8 cellular contexts compared by ENCODE assay signal in genomic region chr2:2059199-2059598, GRCh38.
"Had no signal": no experiment of that assay in that cellular context is flagged by ENCODE, and none has a peak within 500 bp of the region (broad histone marks: within the 10 kb centered on the region; RNA-seq: fewer than 3 reads in every experiment).

No MANE protein-coding gene starts in this region.

- H3K4me1 ChIP-seq: HAP-1 had no signal

- DNase-seq: GM23248, GOT3, H7, H9, HCEC 1CT, HFFc6 had no signal

- H3K4me3 ChIP-seq: GM23248, GM23338, HAP-1 had no signal

- H3K27ac Mint-ChIP-seq: GM23338, H9, HFFc6 had no signal

- H3K27ac ChIP-seq: GM23248 had no signal

- H2AFZ ChIP-seq: GM23248, GM23338 had no signal

- H3K9ac ChIP-seq: GM23248 had no signal

- H3K4me3 Mint-ChIP-seq: GM23338, H9, HFFc6 had no signal

- H3K36me3 ChIP-seq: HAP-1 had no signal

- H3K9me3 ChIP-seq: HAP-1 had no signal

- H3K4me2 ChIP-seq: GM23338 had no signal
